ENCODE assay signal across 8 cellular contexts in genomic region chr13:99199541-99200432, GRCh38. TPM values are rescaled to one million over a fixed set of nuclear protein-coding genes. Genes with fewer than 3 reads are reported as not detected.
DNase-seq lines count a peak whose midpoint lies in the region; ATAC-seq and TF ChIP-seq lines count a peak whose summit lies in the region.

No MANE protein-coding gene starts in this region.

- H3K27me3 ChIP-seq in right lobe of liver (no peaks in the 10 kb centered on the region), transverse colon (no peaks in the 10 kb centered on the region)

- H3K4me3 ChIP-seq in Jurkat, Clone E6-1 (ENCODE audit: low read length): peak overlapping the region; percentile 93
- H3K4me3 ChIP-seq in right lobe of liver (peak overlapping the region; percentile 97 to 98 (median 98)), transverse colon (peak overlapping the region; percentile 80 to 90 (median 86))

- no peak for TF ChIP-seq EP300 in transverse colon (IDR thresholded peaks at IDR 0.05; ENCODE audit: low read depth)

- peaks cover 41% of the 10 kb centered on the region for H3K4me1 Mint-ChIP-seq in brain

- peak; percentile 10 for DNase-seq in A172 (ENCODE audit: low spot score)
- DNase-seq in Jurkat, Clone E6-1 (ENCODE audit: low read depth, low spot score): no peak
- peak in 1 of 3 donors; percentile 53 for DNase-seq in right lobe of liver
- no peak for DNase-seq in transverse colon
- DNase-seq in kidney tubule cell (ENCODE audit: low spot score): no peak

- ATAC-seq in GM19397 (IDR thresholded peaks at IDR 0.05; ENCODE audit: unreplicated experiment) (peak; percentile 2), right lobe of liver (peak in 3 of 4 donors; percentile 2 to 7 (median 6)), HG03457 (IDR thresholded peaks at IDR 0.05; ENCODE audit: unreplicated experiment) (no peak)

- TF ChIP-seq POLR2A in right lobe of liver (IDR thresholded peaks at IDR 0.05) (no peak), transverse colon (IDR thresholded peaks at IDR 0.05) (no peak)

- H3K27me3 Mint-ChIP-seq in brain: peaks cover 7% of the 10 kb centered on the region

- peaks cover 8% of the 10 kb centered on the region for H3K36me3 Mint-ChIP-seq in brain

- H3K9me3 ChIP-seq in right lobe of liver (no peaks in the 10 kb centered on the region), transverse colon (no peaks in the 10 kb centered on the region)

- in situ Hi-C loops in transverse colon (cut with MboI; ENCODE audit: low pct_ligation_motif_present in 1 of 4, low pct_unique_long_range_greater_than_20kb in 1 of 4, low sequenced_read_pairs in 3 of 4): loop anchor here in 2 of 4 donors (25.0 kb wide), 1 partner anchor 238 kb away; no protein-coding TSS in a partner anchor

- H3K27ac ChIP-seq in right lobe of liver (peak overlapping the region; percentile 95 to 98 (median 98)), transverse colon (peak overlapping the region; percentile 93 to 98 (median 96))

- WGBS in right lobe of liver (ENCODE audit: insufficient coverage, low coverage, low lambda C conversion rate, missing lambda C conversion rate): 11% methylated on average over 19 of the region's 37 CpGs
- 3 to 12% methylated on average over 10 to 34 of the region's 37 CpGs for WGBS in transverse colon (ENCODE audit: low coverage in 1 of 2), 2 donors

- TF ChIP-seq CTCF in brain (conservative IDR thresholded peaks at IDR 0.05) (no peak), right lobe of liver (IDR thresholded peaks at IDR 0.05) (no peak), transverse colon (IDR thresholded peaks at IDR 0.05) (no peak)

- peak overlapping the region; percentile 79 to 95 (median 91) for H3K27ac Mint-ChIP-seq in brain

- H3K9me3 Mint-ChIP-seq in brain: no peaks in the 10 kb centered on the region

- H3K4me3 Mint-ChIP-seq in brain: peak overlapping the region; percentile 89 to 93 (median 92)

- intact Hi-C loops in right lobe of liver (cut with DNase I) (no loop called here), transverse colon (cut with DNase I; ENCODE audit: low total_unique reads) (no loop called here)

- no peaks in the 10 kb centered on the region for H3K36me3 ChIP-seq in right lobe of liver
- H3K36me3 ChIP-seq in transverse colon: no peaks in the 10 kb centered on the region

- H3K4me1 ChIP-seq in right lobe of liver (peaks cover 0 to 15% (median 2%) of the 10 kb centered on the region in 4 donors), transverse colon (peaks cover 0 to 56% (median 26%) of the 10 kb centered on the region in 4 donors)

RNA-seq across cellular contexts. Expression of gene UBAC2, which starts 0.9 kb away (rescaled TPM):
- total RNA-seq in A172 (2014; rRNA removed; shearing (Covaris generic)): 41.6 and 42.2 TPM in 2 replicates
- polyA plus RNA-seq in Jurkat, Clone E6-1 (2012; ENCODE audit: insufficient read depth, insufficient read length): 51.1 TPM
- polyA plus RNA-seq in brain (ENCODE audit: insufficient read depth, low read depth, low replicate concordance): 85.7 TPM
- 10 to 100 TPM; 30.2 to 45.0 (median 37.0) TPM for total RNA-seq in right lobe of liver
- 10 to 100 TPM; 34.4 to 77.3 (median 66.5) TPM for total RNA-seq in transverse colon

RNA-seq across cellular contexts. Expression of gene GPR18, which starts 58.4 kb away (rescaled TPM):
- total RNA-seq in A172 (2014; rRNA removed; shearing (Covaris generic)): not detected in 2 replicates
- 0.60 TPM for polyA plus RNA-seq in Jurkat, Clone E6-1 (2012; ENCODE audit: insufficient read depth, insufficient read length)
- not detected for polyA plus RNA-seq in brain (ENCODE audit: insufficient read depth, low read depth, low replicate concordance)
- total RNA-seq in right lobe of liver (under 1 TPM in 2 of 6 experiments, not detected in 4; 0.13 to 0.17 TPM), transverse colon (under 1 TPM in 2 of 4 donors, not detected in 2; 0.41 to 0.48 TPM)
